25 cellular contexts compared by ENCODE assay signal in genomic region chr5:171951218-171951617, GRCh38. TPM values are rescaled to one million over a fixed set of nuclear protein-coding genes. Genes with fewer than 3 reads are reported as not detected.
A peak's percentile ranks its signal among the peaks of the same experiment; 100 is the strongest.
DNase-seq lines count a peak whose midpoint lies in the region; ATAC-seq and TF ChIP-seq lines count a peak whose summit lies in the region.
"Had no signal": no experiment of that assay in that cellular context is flagged by ENCODE, and none has a peak within 500 bp of the region (broad histone marks: within the 10 kb centered on the region; RNA-seq: fewer than 3 reads in every experiment).

No MANE protein-coding gene starts in this region.

- H3K27me3 ChIP-seq in gastroesophageal sphincter: no peaks in the 10 kb centered on the region
- no peaks in the 10 kb centered on the region for H3K27me3 ChIP-seq in SJCRH30
- no peaks in the 10 kb centered on the region for H3K27me3 ChIP-seq in upper lobe of right lung
- H3K27me3 ChIP-seq: BE2C, BLaER1 had no signal

- CTCF ChIA-PET in HEK293 (lab: Yijun Ruan, JAX): interaction anchor here (0.8 to 1.3 kb wide), 2 partner anchors 8 to 237 kb away, joined by 3 read pairs; partner anchors contain the start of gene STK10
- CTCF ChIA-PET in WTC11 (lab: Charles Lee): no interaction called here

- H3K4me3 ChIP-seq in HEK293 (ENCODE audit: low read depth, low read length): no peak overlapping the region
- no peak overlapping the region for H3K4me3 ChIP-seq in gastroesophageal sphincter
- H3K4me3 ChIP-seq in SJCRH30: no peak overlapping the region
- no peak overlapping the region for H3K4me3 ChIP-seq in upper lobe of right lung
- H3K4me3 ChIP-seq: BLaER1, GM12878 had no signal

- TF ChIP-seq CTCF in HEK293 (tag by site-specific recombination; IDR thresholded peaks at IDR 0.05): no peak
- no peak for TF ChIP-seq CTCF in WTC11 (IDR thresholded peaks at IDR 0.05)
- TF ChIP-seq CTCF in gastroesophageal sphincter (IDR thresholded peaks at IDR 0.05): no peak
- no peak for TF ChIP-seq CTCF in upper lobe of right lung (IDR thresholded peaks at IDR 0.05)

- H3K27ac Mint-ChIP-seq in WTC11 (no peak overlapping the region), naive B cell (peak overlapping the region in 4 of 6 donors; percentile 66 to 78 (median 72))
- peak overlapping the region; percentile 51 for H3K27ac Mint-ChIP-seq in stimulated activated naive B cell treated with anti-CD40 and anti-IgM and Interleukin-4, amounts not matched to agents 10 μg/mL and 1 μg/mL and 100 μg/mL, for 72 hours
- H3K27ac Mint-ChIP-seq: CD14-positive monocyte; CD4-positive, alpha-beta memory T cell; CD4-positive, CD25-positive, alpha-beta regulatory T cell; CD8-positive, alpha-beta memory T cell had no signal

- H3K27ac ChIP-seq in HEK293 (ENCODE audit: extremely low read depth, low read depth, low read length) (no peak overlapping the region), gastroesophageal sphincter (no peak overlapping the region), SJCRH30 (no peak overlapping the region), upper lobe of right lung (no peak overlapping the region)
- H3K27ac ChIP-seq: BLaER1 had no signal

- POLR2A ChIA-PET in HEK293 (lab: Yijun Ruan, JAX) (no interaction called here), WTC11 (lab: Charles Lee) (no interaction called here)

- H3K9me3 ChIP-seq in HEK293 (ENCODE audit: control insufficient read depth, insufficient read depth, low read depth, low read length) (no peaks in the 10 kb centered on the region), gastroesophageal sphincter (no peaks in the 10 kb centered on the region), SJCRH30 (replicated peaks) (no peaks in the 10 kb centered on the region), upper lobe of right lung (no peaks in the 10 kb centered on the region)
- H3K9me3 ChIP-seq: BE2C had no signal

- H3K36me3 ChIP-seq in HEK293 (ENCODE audit: control insufficient read depth in 2 of 2, insufficient read depth in 1 of 2, low read length in 2 of 2) (no peaks in the 10 kb centered on the region), gastroesophageal sphincter (no peaks in the 10 kb centered on the region), SJCRH30 (no peaks in the 10 kb centered on the region; the same call in 1 of the 2 replicates), upper lobe of right lung (no peaks in the 10 kb centered on the region)
- H3K36me3 ChIP-seq: BE2C had no signal

- H3K27me3 Mint-ChIP-seq in WTC11 (ENCODE audit: low read depth): no peaks in the 10 kb centered on the region
- no peaks in the 10 kb centered on the region for H3K27me3 Mint-ChIP-seq in naive B cell
- no peaks in the 10 kb centered on the region for H3K27me3 Mint-ChIP-seq in stimulated activated naive B cell treated with anti-CD40 and anti-IgM and Interleukin-4, amounts not matched to agents 10 μg/mL and 1 μg/mL and 100 μg/mL, for 72 hours
- H3K27me3 Mint-ChIP-seq: CD4-positive, alpha-beta memory T cell; CD4-positive, CD25-positive, alpha-beta regulatory T cell; CD8-positive, alpha-beta memory T cell had no signal

- no peak for TF ChIP-seq EP300 in gastroesophageal sphincter (IDR thresholded peaks at IDR 0.05)

- 69 to 75% methylated on average over 4 of the region's 4 CpGs for WGBS in gastroesophageal sphincter (ENCODE audit: low coverage in 1 of 2), 2 donors

- H3K4me1 Mint-ChIP-seq in WTC11 (peaks cover 39% of the 10 kb centered on the region), naive B cell (peaks cover 43 to 80% (median 55%) of the 10 kb centered on the region in 3 donors)
- peaks cover 21 to 69% of the 10 kb centered on the region in 2 donors for H3K4me1 Mint-ChIP-seq in stimulated activated naive B cell treated with anti-CD40 and anti-IgM and Interleukin-4, amounts not matched to agents 10 μg/mL and 1 μg/mL and 100 μg/mL, for 72 hours

- no peak for TF ChIP-seq POLR2A in gastroesophageal sphincter (IDR thresholded peaks at IDR 0.05)

- intact Hi-C loops in upper lobe of right lung (cut with DNase I): no loop called here

- H3K4me3 Mint-ChIP-seq in WTC11 (no peak overlapping the region), naive B cell (peak overlapping the region in 2 of 8 donors; percentile 33 to 69)
- H3K4me3 Mint-ChIP-seq in stimulated activated naive B cell treated with anti-CD40 and anti-IgM and Interleukin-4, amounts not matched to agents 10 μg/mL and 1 μg/mL and 100 μg/mL, for 72 hours: no peak overlapping the region
- H3K4me3 Mint-ChIP-seq: CD14-positive monocyte; CD4-positive, alpha-beta memory T cell; CD8-positive, alpha-beta memory T cell had no signal

- H3K36me3 Mint-ChIP-seq in WTC11 (no peaks in the 10 kb centered on the region), naive B cell (no peaks in the 10 kb centered on the region)
- peaks cover 6 to 11% of the 10 kb centered on the region in 2 donors for H3K36me3 Mint-ChIP-seq in stimulated activated naive B cell treated with anti-CD40 and anti-IgM and Interleukin-4, amounts not matched to agents 10 μg/mL and 1 μg/mL and 100 μg/mL, for 72 hours
- H3K36me3 Mint-ChIP-seq: CD14-positive monocyte; CD4-positive, alpha-beta memory T cell; CD4-positive, CD25-positive, alpha-beta regulatory T cell had no signal

- H3K4me1 ChIP-seq in HEK293 (ENCODE audit: control insufficient read depth, insufficient read depth, low read length) (peaks cover 27% of the 10 kb centered on the region), gastroesophageal sphincter (peaks cover 5 to 58% (median 30%) of the 10 kb centered on the region in 3 donors), SJCRH30 (no peaks in the 10 kb centered on the region), upper lobe of right lung (peaks cover 29% of the 10 kb centered on the region)
- H3K4me1 ChIP-seq: BE2C had no signal

- H3K9me3 Mint-ChIP-seq in WTC11 (no peaks in the 10 kb centered on the region), naive B cell (no peaks in the 10 kb centered on the region)
- no peaks in the 10 kb centered on the region for H3K9me3 Mint-ChIP-seq in stimulated activated naive B cell treated with anti-CD40 and anti-IgM and Interleukin-4, amounts not matched to agents 10 μg/mL and 1 μg/mL and 100 μg/mL, for 72 hours
- H3K9me3 Mint-ChIP-seq: CD14-positive monocyte; CD4-positive, alpha-beta memory T cell; CD4-positive, CD25-positive, alpha-beta regulatory T cell; CD8-positive, alpha-beta memory T cell had no signal

- ATAC-seq in WTC11 (no peak), naive B cell (ENCODE audit: low read depth in 2 of 2) (no peak), HG03520 (IDR thresholded peaks at IDR 0.05; ENCODE audit: unreplicated experiment) (no peak), gastroesophageal sphincter (no peak), upper lobe of right lung (no peak)
- no peak for ATAC-seq in stimulated activated naive B cell treated with anti-CD40 and anti-IgM and Interleukin-4, amounts not matched to agents 10 μg/mL and 1 μg/mL and 100 μg/mL, for 72 hours (replicated peaks)
- ATAC-seq: GM12878 had no signal

- DNase-seq in WTC11 (ENCODE audit: low spot score): no peak
- no peak for DNase-seq in naive B cell
- no peak for DNase-seq in stimulated activated naive B cell treated with anti-CD40 and anti-IgM and Interleukin-4, amounts not matched to agents 10 μg/mL and 1 μg/mL and 100 μg/mL, for 72 hours
- no peak for DNase-seq in SJCRH30
- no peak for DNase-seq in upper lobe of right lung
- DNase-seq: 8988T; ACHN; BE2C; C1 segment of cervical spinal cord; CD4-positive, alpha-beta memory T cell; CD4-positive, CD25-positive, alpha-beta regulatory T cell; CD8-positive, alpha-beta memory T cell; COR-L47; DMS 273 treated with DMSO at 0.1 percent for 48 hours; DMS153; DMS53; DMS79; DND-41; EL had no signal

TF ChIP-seq in HEK293, 187 proteins besides CTCF, POLR2A, EP300 and RAD21 (continues in another document):
- no peak for TF ChIP-seq ZNF521 (tag by site-specific recombination; IDR thresholded peaks at IDR 0.05)
- peak; percentile 71 for TF ChIP-seq ZNF362 (tag by site-specific recombination; IDR thresholded peaks at IDR 0.05)

TF ChIP-seq in WTC11, 78 proteins besides CTCF, POLR2A, EP300 and RAD21:
- TF ChIP-seq GTF2I (CRISPR knock-in tag; conservative IDR thresholded peaks at IDR 0.05): peak; percentile 64; the same call in 1 of the 2 replicates
- peak; percentile 98 for TF ChIP-seq ZNF121 (CRISPR knock-in tag; IDR thresholded peaks at IDR 0.05)
- TF ChIP-seq RORB (CRISPR knock-in tag; IDR thresholded peaks at IDR 0.05): no peak
- no peak for TF ChIP-seq ERG (CRISPR knock-in tag; IDR thresholded peaks at IDR 0.05)
- TF ChIP-seq MXD4 (CRISPR knock-in tag; IDR thresholded peaks at IDR 0.05; ENCODE audit: borderline replicate concordance): no peak

RNA-seq across cellular contexts. Expression of gene FBXW11, which starts 55.2 kb away (rescaled TPM):
- total RNA-seq in WTC11 (2021): 48.4 to 52.2 TPM (median 51.2 TPM) in 3 replicates
- polyA plus RNA-seq in naive B cell (ENCODE audit: low read depth in 6 of 6): 10 to 100 TPM; 35.9 to 48.0 (median 41.5) TPM
- 10 to 100 TPM; 64.3 to 88.3 (median 76.3) TPM for total RNA-seq in gastroesophageal sphincter
- 87.4 and 95.1 TPM in 2 replicates for total RNA-seq in SJCRH30 (2014; rRNA removed; shearing (Covaris generic))
- total RNA-seq in upper lobe of right lung: 61.8 TPM

Comparison
In these comparisons a context has a peak if more than half of its experiments do, and no peak if none do; other contexts are left out.
1. Of the 8 proteins assayed by ChIP-seq in both HEK293 and WTC11: peak only in HEK293: none; only in WTC11: none; in both: ZNF121; in neither: 7.